ENCODE assay signal across 3 cellular contexts in the genomic region with DNA sequence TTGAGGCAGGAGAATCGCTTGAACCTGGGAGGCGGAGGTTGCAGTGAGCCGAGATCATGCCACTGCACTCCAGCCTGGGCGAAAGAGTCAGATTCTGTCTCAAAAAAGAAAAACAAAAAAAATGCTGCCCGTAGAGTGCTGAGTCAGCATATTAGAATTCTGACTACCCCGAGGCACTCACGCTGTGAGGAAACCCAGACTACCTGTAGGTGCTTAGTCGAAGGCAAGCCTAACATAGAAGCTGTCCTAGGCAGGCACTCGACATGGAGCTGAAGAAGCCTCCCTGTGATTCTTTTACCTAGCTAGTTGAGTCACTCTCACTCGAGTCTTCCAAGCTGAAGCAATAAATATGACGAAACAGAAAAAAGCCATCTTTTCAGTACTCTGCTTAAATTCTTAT.
TF ChIP-seq lines count a peak whose summit lies in the region.

No MANE protein-coding gene starts in this region.

TF ChIP-seq in A549, 52 proteins besides CTCF, POLR2A, EP300 and RAD21:
- peak; percentile 98 for TF ChIP-seq MAFK (IDR thresholded peaks at IDR 0.05; ENCODE audit: partially characterized antibody)
- TF ChIP-seq MYC (IDR thresholded peaks at IDR 0.05; ENCODE audit: borderline replicate concordance, low read length): no peak
- no peak for TF ChIP-seq HOXA7 (CRISPR knock-in tag; IDR thresholded peaks at IDR 0.05)
- TF ChIP-seq, protein P1, sequence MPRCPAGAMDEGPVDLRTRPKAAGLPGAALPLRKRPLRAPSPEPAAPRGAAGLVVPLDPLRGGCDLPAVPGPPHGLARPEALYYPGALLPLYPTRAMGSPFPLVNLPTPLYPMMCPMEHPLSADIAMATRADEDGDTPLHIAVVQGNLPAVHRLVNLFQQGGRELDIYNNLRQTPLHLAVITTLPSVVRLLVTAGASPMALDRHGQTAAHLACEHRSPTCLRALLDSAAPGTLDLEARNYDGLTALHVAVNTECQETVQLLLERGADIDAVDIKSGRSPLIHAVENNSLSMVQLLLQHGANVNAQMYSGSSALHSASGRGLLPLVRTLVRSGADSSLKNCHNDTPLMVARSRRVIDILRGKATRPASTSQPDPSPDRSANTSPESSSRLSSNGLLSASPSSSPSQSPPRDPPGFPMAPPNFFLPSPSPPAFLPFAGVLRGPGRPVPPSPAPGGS (IDR thresholded peaks at IDR 0.05): no peak
- no peak for TF ChIP-seq NR3C1 (IDR thresholded peaks at IDR 0.05)
- TF ChIP-seq SREBF2 (IDR thresholded peaks at IDR 0.05): no peak

TF ChIP-seq in IMR-90, 13 proteins besides CTCF, POLR2A, EP300 and RAD21:
- TF ChIP-seq NFE2L2 (IDR thresholded peaks at IDR 0.05; ENCODE audit: low read depth, low read length): no peak
- TF ChIP-seq MAFK (IDR thresholded peaks at IDR 0.05; ENCODE audit: low read depth, low read length): peak; percentile 98
- TF ChIP-seq CEBPB (IDR thresholded peaks at IDR 0.05; ENCODE audit: low read depth, low read length): no peak

TF ChIP-seq in H1, 55 proteins besides CTCF, POLR2A, EP300 and RAD21:
- TF ChIP-seq RNF2 (IDR thresholded peaks at IDR 0.05; ENCODE audit: borderline replicate concordance, low read depth, low read length, missing control alignments, poor library complexity, severe bottlenecking): no peak
- TF ChIP-seq NRF1 (IDR thresholded peaks at IDR 0.05; ENCODE audit: low read depth, low read length): no peak
- peak; percentile 98 for TF ChIP-seq MAFK (IDR thresholded peaks at IDR 0.05; ENCODE audit: low read depth, low read length)
- TF ChIP-seq JUND (IDR thresholded peaks at IDR 0.05; ENCODE audit: low read length): no peak
